17 cellular contexts compared by ENCODE assay signal in genomic region chrX:72243472-72243871, GRCh38. TPM values are rescaled to one million over a fixed set of nuclear protein-coding genes. Genes with fewer than 3 reads are reported as not detected.
DNase-seq lines count a peak whose midpoint lies in the region; ATAC-seq and TF ChIP-seq lines count a peak whose summit lies in the region.
"Had no signal": no experiment of that assay in that cellular context is flagged by ENCODE, and none has a peak within 500 bp of the region (broad histone marks: within the 10 kb centered on the region; RNA-seq: fewer than 3 reads in every experiment).

No MANE protein-coding gene starts in this region.

- TF ChIP-seq POLR2A in right lobe of liver (IDR thresholded peaks at IDR 0.05): no peak

- H3K4me2 ChIP-seq in GM23248 (ENCODE audit: unreplicated experiment) (peak overlapping the region; percentile 21), PC-3 (ENCODE audit: low read length) (no peak overlapping the region), mesenchymal stem cell (ENCODE audit: low read length, poor library complexity, severe bottlenecking) (no peak overlapping the region)

- peak overlapping the region; percentile 35; the same call in 1 of the 2 replicates for H3K27ac ChIP-seq in GM23248
- H3K27ac ChIP-seq in PC-3 (ENCODE audit: low read length): no peak overlapping the region
- H3K27ac ChIP-seq in mesenchymal stem cell (ENCODE audit: low read length, poor library complexity, severe bottlenecking): no peak overlapping the region
- H3K27ac ChIP-seq in right lobe of liver: no peak overlapping the region
- H3K27ac ChIP-seq: epithelial cell of prostate, neutrophil, skin epidermis, stomach had no signal

- H3K27me3 ChIP-seq in GM23248 (replicated peaks; ENCODE audit: insufficient read depth): no peaks in the 10 kb centered on the region
- H3K27me3 ChIP-seq in PC-3 (ENCODE audit: low read length): no peaks in the 10 kb centered on the region
- peaks cover 0 to 26% of the 10 kb centered on the region in 2 experiments for H3K27me3 ChIP-seq in mesenchymal stem cell (ENCODE audit: control insufficient read depth in 1 of 2, insufficient read depth in 1 of 2, low read length in 2 of 2)
- H3K27me3 ChIP-seq in right lobe of liver: no peaks in the 10 kb centered on the region
- H3K27me3 ChIP-seq: neutrophil had no signal

- H3K23ac ChIP-seq in mesenchymal stem cell (ENCODE audit: low read length in 2 of 2): no peak overlapping the region

- H3K9me3 Mint-ChIP-seq in brain: peaks cover 0 to 10% (median 0%) of the 10 kb centered on the region in 5 experiments
- H3K9me3 Mint-ChIP-seq: CD8-positive, alpha-beta memory T cell; central memory CD8-positive, alpha-beta T cell had no signal

- H3K4me1 Mint-ChIP-seq in brain: peaks cover 13% of the 10 kb centered on the region

- WGBS in GM23248 (ENCODE audit: low coverage in 1 of 2, low lambda C conversion rate in 2 of 2, missing lambda C conversion rate in 2 of 2), 2 experiments: 11 to 12% methylated on average over 3 of the region's 3 CpGs
- no CpG with 5 or more reads among the region's 3 CpGs for WGBS in mesenchymal stem cell
- 36% methylated on average over 3 of the region's 3 CpGs for WGBS in right lobe of liver (ENCODE audit: insufficient coverage, low coverage, low lambda C conversion rate, missing lambda C conversion rate)

- in situ Hi-C loops in GM23248 (cut with MboI): no loop called here

- H3K4ac ChIP-seq in mesenchymal stem cell (ENCODE audit: low read depth in 1 of 2, low read length in 2 of 2): no peak overlapping the region

- H3K4me3 Mint-ChIP-seq in brain: no peak overlapping the region
- H3K4me3 Mint-ChIP-seq: CD8-positive, alpha-beta memory T cell; central memory CD8-positive, alpha-beta T cell had no signal

- H3K36me3 ChIP-seq in GM23248 (ENCODE audit: low read depth): no peaks in the 10 kb centered on the region
- H3K36me3 ChIP-seq in PC-3 (ENCODE audit: low read depth, low read length): no peaks in the 10 kb centered on the region
- H3K36me3 ChIP-seq in mesenchymal stem cell (ENCODE audit: control insufficient read depth in 1 of 2, insufficient read depth in 2 of 2, low read depth in 1 of 2, low read length in 2 of 2): no peaks in the 10 kb centered on the region
- H3K36me3 ChIP-seq in right lobe of liver: no peaks in the 10 kb centered on the region
- H3K36me3 ChIP-seq: neutrophil, stomach had no signal

- H2BK15ac ChIP-seq in mesenchymal stem cell (ENCODE audit: low read depth, poor library complexity, severe bottlenecking): no peak overlapping the region

- H4K20me1 ChIP-seq in GM23248 (ENCODE audit: insufficient read depth): no peaks in the 10 kb centered on the region
- no peaks in the 10 kb centered on the region for H4K20me1 ChIP-seq in PC-3 (ENCODE audit: low read length)

- H4K8ac ChIP-seq in mesenchymal stem cell (ENCODE audit: low read length): no peak overlapping the region

- no peak overlapping the region for H2BK12ac ChIP-seq in mesenchymal stem cell (ENCODE audit: low read length in 2 of 2)

- H2BK5ac ChIP-seq in mesenchymal stem cell (ENCODE audit: low read depth, low read length, poor library complexity, severe bottlenecking): no peak overlapping the region

- BruUV-seq in PC-3 (replicated peaks; lab: Mats Ljungman, UMichigan): no TSS peak

- H3K79me2 ChIP-seq in GM23248 (ENCODE audit: insufficient read depth) (no peaks in the 10 kb centered on the region), PC-3 (ENCODE audit: low read length) (peaks cover 3% of the 10 kb centered on the region)

- H3K9ac ChIP-seq in GM23248 (no peak overlapping the region), PC-3 (ENCODE audit: low read length) (no peak overlapping the region), mesenchymal stem cell (ENCODE audit: low read length) (peak overlapping the region; percentile 59)

- H3K4me3 ChIP-seq in GM23248: no peak overlapping the region
- H3K4me3 ChIP-seq in PC-3 (ENCODE audit: low read length): no peak overlapping the region
- no peak overlapping the region for H3K4me3 ChIP-seq in mesenchymal stem cell (ENCODE audit: insufficient read depth in 1 of 2, low read depth in 1 of 2, low read length in 2 of 2)
- H3K4me3 ChIP-seq in right lobe of liver: no peak overlapping the region
- H3K4me3 ChIP-seq: lung, skin epidermis, stomach had no signal

- H3K27me3 Mint-ChIP-seq in brain: peaks cover 5% of the 10 kb centered on the region
- H3K27me3 Mint-ChIP-seq: CD8-positive, alpha-beta memory T cell; central memory CD8-positive, alpha-beta T cell had no signal

- TF ChIP-seq CTCF in PC-3 (conservative IDR thresholded peaks at IDR 0.05; ENCODE audit: low read depth, low read length) (no peak), brain (conservative IDR thresholded peaks at IDR 0.05) (no peak), right lobe of liver (IDR thresholded peaks at IDR 0.05) (no peak), GM10266 (IDR thresholded peaks at IDR 0.05; ENCODE audit: control insufficient read depth, insufficient read depth, low read depth, missing control alignments) (no peak)

- H3K18ac ChIP-seq in mesenchymal stem cell (ENCODE audit: low read depth in 1 of 2, low read length in 2 of 2): no peak overlapping the region

- CTCF ChIA-PET in PC-3 (lab: Charles Lee): no interaction called here

- intact Hi-C loops in PC-3 (cut with micrococcal nuclease): no loop called here
- intact Hi-C loops in right lobe of liver (cut with DNase I): no loop called here

- H3K36me3 Mint-ChIP-seq in brain: no peaks in the 10 kb centered on the region
- H3K36me3 Mint-ChIP-seq: CD8-positive, alpha-beta memory T cell had no signal

- H2BK120ac ChIP-seq in mesenchymal stem cell (ENCODE audit: low read depth, low read length): no peak overlapping the region

- H2AK5ac ChIP-seq in mesenchymal stem cell (ENCODE audit: low read length, severe bottlenecking): no peak overlapping the region

- ATAC-seq in PC-3 (0 out of 2 replicates have a peak, but pooled peaks have one; percentile 10), right lobe of liver (no peak)

- peak; percentile 55 for DNase-seq in GM23248
- DNase-seq in PC-3: peak; percentile 41
- peak; percentile 31 for DNase-seq in mesenchymal stem cell
- DNase-seq in right lobe of liver: no peak
- DNase-seq in GM10266 (ENCODE audit: extremely low spot score): no peak
- DNase-seq in iPS-NIHi7 (ENCODE audit: extremely low spot score): no peak
- DNase-seq: activated gamma-delta T cell treated with Interleukin-2 at 50 U/mL for 16 hours; CD8-positive, alpha-beta memory T cell; NCI-H446 treated with DMSO at 0.1 percent for 48 hours; stomach; T1000 had no signal

- H4K91ac ChIP-seq in mesenchymal stem cell (ENCODE audit: low read length): no peak overlapping the region

- H3K9me2 ChIP-seq in GM23248 (ENCODE audit: insufficient read depth) (no peaks in the 10 kb centered on the region), PC-3 (replicated peaks; ENCODE audit: low read length) (no peaks in the 10 kb centered on the region)

- H3K9me3 ChIP-seq in GM23248 (ENCODE audit: low read depth) (no peaks in the 10 kb centered on the region), PC-3 (ENCODE audit: low read length) (no peaks in the 10 kb centered on the region), mesenchymal stem cell (ENCODE audit: control insufficient read depth, low read length) (no peaks in the 10 kb centered on the region), right lobe of liver (no peaks in the 10 kb centered on the region)
- H3K9me3 ChIP-seq: neutrophil, stomach had no signal

- H3K4me1 ChIP-seq in GM23248 (ENCODE audit: insufficient read depth) (peaks cover 9% of the 10 kb centered on the region; the same call in 1 of the 2 replicates), PC-3 (ENCODE audit: insufficient read depth, low read length) (peaks cover 11% of the 10 kb centered on the region), mesenchymal stem cell (ENCODE audit: control insufficient read depth, insufficient read depth, low read depth, low read length) (no peaks in the 10 kb centered on the region), right lobe of liver (no peaks in the 10 kb centered on the region)

- H3K27ac Mint-ChIP-seq in brain: peak overlapping the region in 3 of 5 experiments; percentile 12 to 75 (median 54)

- POLR2A ChIA-PET in PC-3 (lab: Charles Lee; ENCODE audit: unreplicated experiment): interaction anchor here (0.6 to 1.2 kb wide), 2 partner anchors 34 to 40 kb away, joined by 4 read pairs; partner anchors contain the start of gene RPS4X

- H3K14ac ChIP-seq in mesenchymal stem cell (ENCODE audit: low read length in 2 of 2): no peak overlapping the region

- peaks cover 6% of the 10 kb centered on the region; the same call in 1 of the 2 replicates for H3F3A ChIP-seq in GM23248 (ENCODE audit: insufficient read depth)
- no peaks in the 10 kb centered on the region for H3F3A ChIP-seq in PC-3 (ENCODE audit: low read length, unreplicated experiment)

- H2AFZ ChIP-seq in GM23248: peak overlapping the region; percentile 46; the same call in 1 of the 2 replicates
- H2AFZ ChIP-seq in PC-3 (ENCODE audit: low read length): peak overlapping the region; percentile 45; the same call in 1 of the 2 replicates
- H2AFZ ChIP-seq in mesenchymal stem cell (ENCODE audit: low read depth, low read length): no peak overlapping the region

- H3K79me1 ChIP-seq in mesenchymal stem cell (replicated peaks; ENCODE audit: low read length, poor library complexity, severe bottlenecking): no peaks in the 10 kb centered on the region

RNA-seq across cellular contexts. Expression of gene ERCC6L, which starts 4.6 kb away (rescaled TPM):
- total RNA-seq in GM23248 (2014; rRNA removed; shearing (Covaris generic)): 1.9 and 3.0 TPM in 2 replicates
- polyA plus RNA-seq in GM23248 (2016; fragmentation: Nextera tagmentation; extraction: Ambion mirVana): 2.1 and 2.4 TPM in 2 replicates
- 13.0 and 14.6 TPM in 2 replicates for total RNA-seq in PC-3 (2014; rRNA removed)
- polyA plus RNA-seq in brain (ENCODE audit: insufficient read depth, low read depth, low replicate concordance): 2.4 TPM
- polyA plus RNA-seq in mesenchymal stem cell (2013, experiment 1 of 2): 0.61 TPM
- 0.62 TPM for polyA plus RNA-seq in mesenchymal stem cell (2013, experiment 2 of 2)
- under 1 TPM in 4 of 6 experiments, not detected in 2; 0.09 to 0.62 (median 0.30) TPM for total RNA-seq in right lobe of liver

RNA-seq across cellular contexts. Expression of gene RPS4X, which starts 33.6 kb away (rescaled TPM):
- 511 and 581 TPM in 2 replicates for total RNA-seq in GM23248 (2014; rRNA removed; shearing (Covaris generic))
- 160 and 165 TPM in 2 replicates for polyA plus RNA-seq in GM23248 (2016; fragmentation: Nextera tagmentation; extraction: Ambion mirVana)
- total RNA-seq in PC-3 (2014; rRNA removed): 617 and 780 TPM in 2 replicates
- 1,997 TPM for polyA plus RNA-seq in brain (ENCODE audit: insufficient read depth, low read depth, low replicate concordance)
- 917 TPM for polyA plus RNA-seq in mesenchymal stem cell (2013, experiment 1 of 2)
- polyA plus RNA-seq in mesenchymal stem cell (2013, experiment 2 of 2): 925 TPM
- 100 to 1,000 TPM; 227 to 432 (median 340) TPM for total RNA-seq in right lobe of liver

Comparison
In these comparisons a context has a peak if more than half of its experiments do, and no peak if none do; other contexts are left out.
1. DNase-seq: peak in GM23248 (single experiment), PC-3 (single experiment) and mesenchymal stem cell (single experiment); none in right lobe of liver (0 of 3), GM10266 (single experiment) and iPS-NIHi7 (single experiment).